8 cellular contexts compared by ENCODE assay signal in the genomic region with DNA sequence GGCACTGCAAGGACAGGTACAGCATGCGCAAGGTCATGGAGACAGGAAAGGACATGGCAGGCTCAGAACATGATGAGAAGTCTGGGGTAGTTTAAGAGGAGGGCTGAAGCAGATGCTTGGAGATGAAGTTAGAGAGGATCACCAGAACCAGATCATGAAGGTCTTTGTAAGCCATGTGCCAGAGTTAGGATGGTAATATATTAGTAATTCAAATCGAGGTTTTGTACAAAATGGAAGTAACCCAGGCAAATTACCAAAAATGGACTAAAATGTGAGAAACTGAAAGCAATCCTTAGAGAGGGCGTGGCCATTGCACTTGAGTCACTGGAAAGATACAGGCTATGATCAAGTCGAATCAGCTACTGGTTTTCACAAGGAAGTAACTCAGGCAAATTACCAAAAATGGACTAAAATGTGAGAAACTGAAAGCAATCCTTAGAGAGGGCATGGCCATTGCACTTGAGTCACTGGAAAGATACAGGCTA. TPM values are rescaled to one million over a fixed set of nuclear protein-coding genes. Genes with fewer than 3 reads are reported as not detected.
DNase-seq lines count a peak whose midpoint lies in the region; FAIRE-seq and TF ChIP-seq lines count a peak whose summit lies in the region.

No MANE protein-coding gene starts in this region.

- DNase-seq in GM12891 (ENCODE audit: insufficient read length, low spot score) (no peak), H4 (ENCODE audit: low spot score) (peak; percentile 78), RCC 7860 (ENCODE audit: low spot score) (peak; percentile 56), foreskin melanocyte (peak; percentile 3), midbrain (lab: John Stamatoyannopoulos, UW) (no peak), NCI-H510A (lab: John Stamatoyannopoulos, UW) (no peak), globus pallidus (ENCODE audit: low spot score) (no peak)
- DNase-seq in stimulated activated CD8-positive, alpha-beta memory T cell treated with anti-CD3 and anti-CD28 coated beads, Interleukin-4, amount 100 ng/mL, for 48 hours, result no peak

- FAIRE-seq in GM12891 (lab: Jason Lieb, UNC) (peak; percentile 48), RCC 7860 (lab: Jason Lieb, UNC) (no peak)

- no peak for TF ChIP-seq POLR2A in GM12891 (IDR thresholded peaks at IDR 0.05; ENCODE audit: low read depth, low read length)

TF ChIP-seq in GM12891, 5 proteins besides CTCF, POLR2A, EP300 and RAD21:
- TF ChIP-seq SPI1 (IDR thresholded peaks at IDR 0.05; ENCODE audit: low read depth, low read length) (no peak), PAX5 (IDR thresholded peaks at IDR 0.05; ENCODE audit: insufficient read depth, low read length, severe bottlenecking) (no peak), TAF1 (IDR thresholded peaks at IDR 0.05; ENCODE audit: low read depth, low read length) (no peak), POLR2AphosphoS5 (IDR thresholded peaks at IDR 0.05; ENCODE audit: low read depth, low read length) (no peak), POU2F2 (IDR thresholded peaks at IDR 0.05; ENCODE audit: low read depth, low read length) (no peak)

RNA-seq across cellular contexts. Expression of gene RXFP1, which starts 13.5 kb away (rescaled TPM):
- not detected for polyA plus RNA-seq in GM12891 (2012; ENCODE audit: low read depth, missing spikeins)
- total RNA-seq in H4 (2014; rRNA removed; shearing (Covaris generic)), result not detected in 2 replicates

Comparison
In these comparisons a context has a peak if more than half of its experiments do, and no peak if none do; other contexts are left out.
1. DNase-seq: peak in H4 (single experiment), RCC 7860 (single experiment) and foreskin melanocyte (single experiment); none in GM12891 (single experiment), midbrain (single experiment), NCI-H510A (single experiment), stimulated activated CD8-positive, alpha-beta memory T cell treated with anti-CD3 and anti-CD28 coated beads, Interleukin-4, amount 100 ng/mL, for 48 hours (single experiment) and globus pallidus (single experiment).